ENCODE assay signal across 10 cellular contexts in the genomic region with DNA sequence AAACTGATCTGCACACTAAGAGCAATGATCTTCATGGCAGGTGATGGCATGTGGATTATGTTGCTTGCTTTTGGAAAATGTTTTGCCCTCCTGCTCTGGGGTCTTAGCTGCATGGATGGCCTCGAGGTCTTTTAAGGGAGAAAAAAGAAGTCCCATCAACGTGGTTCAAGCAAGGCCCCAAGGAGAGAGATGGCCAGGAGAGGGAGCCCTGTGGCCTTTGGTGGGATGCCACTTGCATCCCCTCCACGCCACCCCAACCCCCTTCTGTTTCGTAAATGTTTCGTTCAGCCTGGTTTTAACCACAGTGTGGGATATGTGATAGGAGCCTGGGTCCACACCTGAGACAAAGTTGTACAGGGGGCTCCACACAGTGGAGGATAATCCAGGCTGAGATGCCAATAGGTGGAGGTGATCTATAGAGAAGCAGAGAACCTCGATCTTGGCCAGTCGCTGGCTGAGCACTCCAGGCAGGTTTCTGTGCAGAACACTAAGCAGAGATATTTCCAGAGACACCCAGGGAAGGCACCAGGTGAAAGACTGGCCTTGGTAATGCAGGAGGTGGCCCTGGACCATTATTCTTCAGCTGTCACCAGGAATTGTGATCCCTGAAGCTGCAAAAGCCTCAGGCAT. TPM values are rescaled to one million over a fixed set of nuclear protein-coding genes. Genes with fewer than 3 reads are reported as not detected.
A peak's percentile ranks its signal among the peaks of the same experiment; 100 is the strongest.
DNase-seq lines count a peak whose midpoint lies in the region; ATAC-seq and TF ChIP-seq lines count a peak whose summit lies in the region.
"Had no signal": no experiment of that assay in that cellular context is flagged by ENCODE, and none has a peak within 500 bp of the region (broad histone marks: within the 10 kb centered on the region; RNA-seq: fewer than 3 reads in every experiment).

No MANE protein-coding gene starts in this region.

- in situ Hi-C loops in KBM-7 (cut with MboI; ENCODE audit: low pct_unique_long_range_greater_than_20kb, low sequenced_read_pairs): no loop called here

- no peak overlapping the region for H3K4me3 Mint-ChIP-seq in CD4-positive, alpha-beta T cell
- H3K4me3 Mint-ChIP-seq: natural killer cell treated with Interleukin-12 subunit alpha and Interleukin-12 subunit beta and Interleukin-15 and Interleukin-18, amount 100 ng/mL, for 72 hours; stimulated activated naive CD8-positive, alpha-beta T cell treated with anti-CD3 and anti-CD28 coated beads, Interleukin-15, amount 100 ng/mL, for 72 hours had no signal

- 17% methylated on average over 6 of the region's 7 CpGs for WGBS in right lobe of liver (ENCODE audit: insufficient coverage, low coverage, low lambda C conversion rate, missing lambda C conversion rate)

- H3K9me3 Mint-ChIP-seq in CD4-positive, alpha-beta T cell: no peaks in the 10 kb centered on the region
- H3K9me3 Mint-ChIP-seq: natural killer cell treated with Interleukin-12 subunit alpha and Interleukin-12 subunit beta and Interleukin-15 and Interleukin-18, amount 100 ng/mL, for 72 hours; stimulated activated naive CD8-positive, alpha-beta T cell treated with anti-CD3 and anti-CD28 coated beads, Interleukin-15, amount 100 ng/mL, for 72 hours had no signal

- H3K4me1 Mint-ChIP-seq in CD4-positive, alpha-beta T cell (ENCODE audit: low read depth): no peaks in the 10 kb centered on the region

- TF ChIP-seq CTCF in right lobe of liver (IDR thresholded peaks at IDR 0.05): peak; percentile 57 to 74 (median 66)
- no peak for TF ChIP-seq CTCF in CD4-positive, alpha-beta T cell (IDR thresholded peaks at IDR 0.05)

- no peak overlapping the region for H3K4me3 ChIP-seq in right lobe of liver

- no peaks in the 10 kb centered on the region for H3K27me3 ChIP-seq in right lobe of liver
- H3K27me3 ChIP-seq in CD4-positive, alpha-beta T cell (ENCODE audit: control insufficient read depth, insufficient read depth, low read length): no peaks in the 10 kb centered on the region

- ATAC-seq in right lobe of liver: peak; percentile 92 to 98 (median 96)
- no peak for ATAC-seq in CD4-positive, alpha-beta T cell (ENCODE audit: poor library complexity)
- no peak for ATAC-seq in HG02840 (IDR thresholded peaks at IDR 0.05; ENCODE audit: low FRiP score, unreplicated experiment)
- no peak for ATAC-seq in HG02798 (IDR thresholded peaks at IDR 0.05; ENCODE audit: poor library complexity, unreplicated experiment)
- ATAC-seq: stimulated activated naive CD8-positive, alpha-beta T cell treated with anti-CD3 and anti-CD28 coated beads, Interleukin-15, amount 100 ng/mL, for 72 hours had no signal

- H3K27ac ChIP-seq in right lobe of liver: no peak overlapping the region
- H3K27ac ChIP-seq in CD4-positive, alpha-beta T cell (ENCODE audit: low read depth, low read length): no peak overlapping the region

- CTCF ChIA-PET in CD4-positive, alpha-beta T cell (lab: Charles Lee): no interaction called here

- DNase-seq in DMS 273 treated with DMSO at 0.1 percent for 48 hours (lab: John Stamatoyannopoulos, UW) (peak; percentile 23), KBM-7 (peak; percentile 41), astrocyte of the hippocampus (ENCODE audit: low read depth, low spot score) (peak; percentile 54), right lobe of liver (peak in 2 of 3 donors; percentile 51 to 74), NCI-H1436 treated with DMSO at 0.1 percent for 48 hours (lab: John Stamatoyannopoulos, UW) (no peak)
- no peak for DNase-seq in CD4-positive, alpha-beta T cell
- DNase-seq: stimulated activated naive CD8-positive, alpha-beta T cell treated with anti-CD3 and anti-CD28 coated beads, Interleukin-15, amount 100 ng/mL, for 72 hours had no signal

- H3K4me1 ChIP-seq in right lobe of liver: no peaks in the 10 kb centered on the region

- H3K36me3 ChIP-seq in right lobe of liver: no peaks in the 10 kb centered on the region

- no peaks in the 10 kb centered on the region for H3K9me3 ChIP-seq in right lobe of liver
- H3K9me3 ChIP-seq in CD4-positive, alpha-beta T cell (ENCODE audit: control insufficient read depth, low read length): no peaks in the 10 kb centered on the region

- no peak overlapping the region for H3K27ac Mint-ChIP-seq in CD4-positive, alpha-beta T cell
- H3K27ac Mint-ChIP-seq: natural killer cell treated with Interleukin-12 subunit alpha and Interleukin-12 subunit beta and Interleukin-15 and Interleukin-18, amount 100 ng/mL, for 72 hours; stimulated activated naive CD8-positive, alpha-beta T cell treated with anti-CD3 and anti-CD28 coated beads, Interleukin-15, amount 100 ng/mL, for 72 hours had no signal

- POLR2A ChIA-PET in CD4-positive, alpha-beta T cell (lab: Charles Lee): interaction anchor here (0.6 kb wide), 1 partner anchor 73 kb away, joined by 3 read pairs; no protein-coding TSS in a partner anchor

- H3K27me3 Mint-ChIP-seq in CD4-positive, alpha-beta T cell: no peaks in the 10 kb centered on the region
- H3K27me3 Mint-ChIP-seq: stimulated activated naive CD8-positive, alpha-beta T cell treated with anti-CD3 and anti-CD28 coated beads, Interleukin-15, amount 100 ng/mL, for 72 hours had no signal

- TF ChIP-seq POLR2A in right lobe of liver (IDR thresholded peaks at IDR 0.05): no peak

- intact Hi-C loops in right lobe of liver (cut with DNase I): no loop called here
- intact Hi-C loops in CD4-positive, alpha-beta T cell (cut with DNase I, micrococcal nuclease): no loop called here

- H3K36me3 Mint-ChIP-seq in CD4-positive, alpha-beta T cell (ENCODE audit: low read depth): no peaks in the 10 kb centered on the region
- H3K36me3 Mint-ChIP-seq: natural killer cell treated with Interleukin-12 subunit alpha and Interleukin-12 subunit beta and Interleukin-15 and Interleukin-18, amount 100 ng/mL, for 72 hours had no signal

RNA-seq across cellular contexts. Expression of a gene that starts 25.8 kb away (rescaled TPM):
- total RNA-seq in right lobe of liver: not detected
- total RNA-seq in CD4-positive, alpha-beta T cell: not detected
- total RNA-seq: natural killer cell treated with Interleukin-12 subunit alpha and Interleukin-12 subunit beta and Interleukin-15 and Interleukin-18, amount 100 ng/mL, for 72 hours had no signal

Comparison
In these comparisons a context has a peak if more than half of its experiments do, and no peak if none do; other contexts are left out.
1. DNase-seq: peak in DMS 273 treated with DMSO at 0.1 percent for 48 hours (single experiment), KBM-7 (single experiment), astrocyte of the hippocampus (single experiment) and right lobe of liver (2 of 3); none in NCI-H1436 treated with DMSO at 0.1 percent for 48 hours (single experiment) and CD4-positive, alpha-beta T cell (0 of 10).
2. ATAC-seq: peak in right lobe of liver (4 of 4); none in CD4-positive, alpha-beta T cell (single experiment), HG02840 (single experiment) and HG02798 (single experiment).